Comparison of ENCODE assay signal across 8 cellular contexts in the genomic region with DNA sequence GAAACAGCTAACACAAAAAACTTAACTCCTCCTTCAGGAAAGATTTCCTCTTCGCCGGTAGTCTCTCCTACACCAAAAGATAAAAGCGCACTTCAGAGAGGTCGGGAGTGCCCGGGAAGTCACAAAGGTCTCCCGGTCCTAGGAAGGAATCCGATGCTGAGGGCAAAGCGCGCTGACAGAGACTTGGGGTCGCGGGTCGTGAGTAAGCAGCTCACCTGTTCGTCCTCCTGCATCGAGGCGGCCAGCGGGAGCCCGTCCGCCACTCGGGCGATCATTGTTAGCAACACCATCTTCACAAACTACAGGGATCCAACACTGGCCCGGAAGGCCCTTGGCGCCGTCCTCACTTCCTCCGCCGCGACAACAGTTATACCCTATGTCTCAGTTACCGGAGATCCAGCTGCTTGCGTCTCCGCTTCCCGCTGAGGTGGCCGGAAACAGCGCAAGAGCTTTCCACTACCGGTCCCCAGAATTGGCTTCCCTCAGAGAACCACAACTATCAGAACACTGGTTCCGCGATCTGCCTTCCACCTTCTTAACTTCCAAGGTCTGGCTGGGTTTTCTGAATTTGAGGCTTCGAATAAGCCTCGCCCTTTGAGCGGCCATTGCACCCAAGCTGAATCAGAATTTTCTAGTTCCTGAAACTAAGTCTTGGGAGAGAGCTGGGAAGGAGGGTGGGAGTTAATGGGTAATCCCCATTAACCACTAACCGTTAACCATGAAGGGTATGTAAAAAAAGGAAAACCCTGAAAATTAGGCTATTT. TPM values are rescaled to one million over a fixed set of nuclear protein-coding genes. Genes with fewer than 3 reads are reported as not detected.
DNase-seq lines count a peak whose midpoint lies in the region; ATAC-seq and TF ChIP-seq lines count a peak whose summit lies in the region.

A gene (minus strand): TSS at position 429 of the 764 bp plus-strand sequence. CDS start 139 bp downstream, at position 290.

- DNase-seq in CD4-positive, alpha-beta T cell: peak; percentile 78 to 90 (median 83)
- DNase-seq in HK-2 (ENCODE audit: unreplicated experiment) (peak; percentile 90), NCI-H82 treated with DMSO at 0.1 percent for 48 hours (lab: John Stamatoyannopoulos, UW; ENCODE audit: unreplicated experiment) (peak; percentile 91), lower leg skin (ENCODE audit: low spot score in 2 of 2) (peak; percentile 91 to 97)
- DNase-seq in activated CD4-positive, alpha-beta memory T cell treated with anti-CD3 and anti-CD28 coated beads for 36 hours: peak; percentile 94
- peak; percentile 71 to 82 for DNase-seq in stimulated activated CD4-positive, alpha-beta T cell treated with anti-CD3 and anti-CD28 coated beads, Interleukin-4, amount 100 ng/mL, for 4 hours

- peaks cover 34% of the 10 kb centered on the region for H3K4me1 Mint-ChIP-seq in CD4-positive, alpha-beta T cell (ENCODE audit: low read depth)
- H3K4me1 Mint-ChIP-seq in activated CD4-positive, alpha-beta memory T cell treated with anti-CD3 and anti-CD28 coated beads for 36 hours (ENCODE audit: low read depth): peaks cover 15% of the 10 kb centered on the region

- TF ChIP-seq CTCF in CD4-positive, alpha-beta T cell (IDR thresholded peaks at IDR 0.05): no peak
- TF ChIP-seq CTCF in lower leg skin (IDR thresholded peaks at IDR 0.05): no peak

- CTCF ChIA-PET in CD4-positive, alpha-beta T cell (lab: Charles Lee): interaction anchor here (1.3 kb wide), 1 partner anchor 291 kb away, joined by 3 read pairs; no protein-coding TSS in a partner anchor
- CTCF ChIA-PET in activated CD4-positive, alpha-beta memory T cell treated with anti-CD3 and anti-CD28 coated beads for 36 hours (lab: Charles Lee): interaction anchor here (1.2 to 1.4 kb wide), 2 partner anchors 208 to 227 kb away, joined by 3 to 7 read pairs; no protein-coding TSS in a partner anchor

- peak within 1 kb of the TSS; percentile 96 for H3K4me3 Mint-ChIP-seq in CD4-positive, alpha-beta T cell
- H3K4me3 Mint-ChIP-seq in activated CD4-positive, alpha-beta memory T cell treated with anti-CD3 and anti-CD28 coated beads for 36 hours: peak within 1 kb of the TSS; percentile 100

- no peaks in the 10 kb centered on the region for H3K27me3 Mint-ChIP-seq in CD4-positive, alpha-beta T cell
- no peaks in the 10 kb centered on the region for H3K27me3 Mint-ChIP-seq in activated CD4-positive, alpha-beta memory T cell treated with anti-CD3 and anti-CD28 coated beads for 36 hours

- peak; percentile 96 for ATAC-seq in CD4-positive, alpha-beta T cell (ENCODE audit: poor library complexity)
- peak; percentile 94 for ATAC-seq in GM19455 (IDR thresholded peaks at IDR 0.05; ENCODE audit: unreplicated experiment)

- WGBS in lower leg skin, 2 donors: 3% methylated on average over 39 of the region's 39 CpGs

- peak within 1 kb of the TSS; percentile 94 for H3K27ac Mint-ChIP-seq in CD4-positive, alpha-beta T cell
- H3K27ac Mint-ChIP-seq in activated CD4-positive, alpha-beta memory T cell treated with anti-CD3 and anti-CD28 coated beads for 36 hours: peak within 1 kb of the TSS; percentile 96

- peak within 1 kb of the TSS; percentile 78 for H3K27ac ChIP-seq in CD4-positive, alpha-beta T cell (ENCODE audit: low read depth, low read length)
- peak within 1 kb of the TSS; percentile 89 for H3K27ac ChIP-seq in duodenal mucosa (ENCODE audit: low read depth, low read length)

- H3K36me3 ChIP-seq in duodenal mucosa (ENCODE audit: control insufficient read depth in 1 of 2, insufficient read depth in 2 of 2, low read length in 2 of 2): no peaks in the 10 kb centered on the region

- no peaks in the 10 kb centered on the region for H3K27me3 ChIP-seq in CD4-positive, alpha-beta T cell (ENCODE audit: control insufficient read depth, insufficient read depth, low read length)
- H3K27me3 ChIP-seq in duodenal mucosa (ENCODE audit: control insufficient read depth in 1 of 2, insufficient read depth in 2 of 2, low read length in 2 of 2): no peaks in the 10 kb centered on the region

- intact Hi-C loops in CD4-positive, alpha-beta T cell (cut with DNase I, micrococcal nuclease): no loop called here
- intact Hi-C loops in activated CD4-positive, alpha-beta memory T cell treated with anti-CD3 and anti-CD28 coated beads for 36 hours (cut with micrococcal nuclease): no loop called here
- intact Hi-C loops in lower leg skin (cut with DNase I; ENCODE audit: low total_unique reads): no loop called here

- peak within 1 kb of the TSS; percentile 92 to 100 for H3K4me3 ChIP-seq in duodenal mucosa (ENCODE audit: low read depth in 1 of 2, low read length in 2 of 2)
- peak within 1 kb of the TSS; percentile 88 for H3K4me3 ChIP-seq in lower leg skin (ENCODE audit: low read depth, poor library complexity, severe bottlenecking)

- H3K36me3 Mint-ChIP-seq in CD4-positive, alpha-beta T cell (ENCODE audit: low read depth): peaks cover 9% of the 10 kb centered on the region
- peaks cover 9% of the 10 kb centered on the region for H3K36me3 Mint-ChIP-seq in activated CD4-positive, alpha-beta memory T cell treated with anti-CD3 and anti-CD28 coated beads for 36 hours

- TF ChIP-seq POLR2A in lower leg skin (IDR thresholded peaks at IDR 0.05): peak in 1 of 2 donors; percentile 92

- H3K9me3 ChIP-seq in CD4-positive, alpha-beta T cell (ENCODE audit: control insufficient read depth, low read length): no peaks in the 10 kb centered on the region
- no peaks in the 10 kb centered on the region for H3K9me3 ChIP-seq in duodenal mucosa (ENCODE audit: control insufficient read depth in 1 of 2, low read length in 2 of 2)

- H3K4me1 ChIP-seq in duodenal mucosa (ENCODE audit: control insufficient read depth in 1 of 2, insufficient read depth in 2 of 2, low read length in 2 of 2): peaks cover 0 to 5% of the 10 kb centered on the region in 2 donors

- peak within 1 kb of the TSS; percentile 95 to 100 for H3K9ac ChIP-seq in duodenal mucosa (ENCODE audit: low read depth in 1 of 2, low read length in 2 of 2)

- POLR2A ChIA-PET in CD4-positive, alpha-beta T cell (lab: Charles Lee): interaction anchor here (0.6 kb wide), 1 partner anchor 1036 kb away, joined by 3 read pairs; a partner anchor contains a TSS
- POLR2A ChIA-PET in activated CD4-positive, alpha-beta memory T cell treated with anti-CD3 and anti-CD28 coated beads for 36 hours (lab: Charles Lee): interaction anchor here (1.0 kb wide), 1 partner anchor 283 kb away, joined by 3 read pairs; no protein-coding TSS in a partner anchor

- H3K9me3 Mint-ChIP-seq in CD4-positive, alpha-beta T cell: no peaks in the 10 kb centered on the region
- no peaks in the 10 kb centered on the region for H3K9me3 Mint-ChIP-seq in activated CD4-positive, alpha-beta memory T cell treated with anti-CD3 and anti-CD28 coated beads for 36 hours

RNA-seq across cellular contexts. Expression of the gene that starts here (rescaled TPM):
- 10 to 100 TPM; 23.2 to 24.9 TPM for total RNA-seq in CD4-positive, alpha-beta T cell
- 10 to 100 TPM; 19.7 to 20.8 TPM for total RNA-seq in activated CD4-positive, alpha-beta memory T cell treated with anti-CD3 and anti-CD28 coated beads for 36 hours
- 10 to 100 TPM in 3 of 4 donors, 1 to 10 TPM in 1; 8.6 to 14.7 (median 12.9) TPM for total RNA-seq in lower leg skin

Comparison
In these comparisons a context has a peak if more than half of its experiments do, and no peak if none do; other contexts are left out.
1. Peak in every context shown above with its lines: DNase-seq, ATAC-seq, H3K4me3 ChIP-seq and H3K27ac ChIP-seq.